In the genomic region with DNA sequence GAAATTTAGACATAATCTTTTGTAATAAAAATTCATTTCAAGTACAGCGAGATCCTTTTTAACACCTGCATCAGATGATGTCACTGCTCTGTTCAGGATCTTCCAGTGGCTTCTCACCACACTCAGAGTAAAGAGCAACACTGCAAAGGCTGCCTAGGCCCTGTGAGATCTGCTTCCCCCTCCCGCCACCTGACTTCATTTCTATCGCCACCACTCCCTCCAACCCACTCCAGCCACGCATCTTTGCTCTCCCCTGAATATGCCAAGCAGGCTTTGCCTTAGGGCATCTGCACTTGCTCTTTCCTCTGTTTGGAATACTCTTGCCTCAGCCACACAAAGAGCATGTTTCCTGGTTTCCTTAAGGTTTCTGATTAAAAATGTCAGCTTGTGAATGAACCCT, we compare ENCODE assay signal across 9 cellular contexts. TPM values are rescaled to one million over a fixed set of nuclear protein-coding genes. Genes with fewer than 3 reads are reported as not detected.
DNase-seq lines count a peak whose midpoint lies in the region; ATAC-seq lines count a peak whose summit lies in the region.
"Had no signal": no experiment of that assay in that cellular context is flagged by ENCODE, and none has a peak within 500 bp of the region (broad histone marks: within the 10 kb centered on the region; RNA-seq: fewer than 3 reads in every experiment).

No MANE protein-coding gene starts in this region.

- H3K4me3 Mint-ChIP-seq in T-helper 17 cell, result peak overlapping the region; percentile 13

- no peaks in the 10 kb centered on the region for H3K9me3 ChIP-seq in T-helper 17 cell (ENCODE audit: control insufficient read depth, low read length, poor library complexity, severe bottlenecking)
- H3K9me3 ChIP-seq in skeletal muscle satellite cell (replicated peaks; ENCODE audit: low read length), result no peaks in the 10 kb centered on the region

- H3K4me1 Mint-ChIP-seq in T-helper 17 cell, result peaks cover 48% of the 10 kb centered on the region

- H3K4me2 ChIP-seq in skeletal muscle satellite cell (ENCODE audit: low read length), result peak overlapping the region; percentile 12

- DNase-seq in T-helper 17 cell (no peak), glomerular visceral epithelial cell (ENCODE audit: extremely low spot score) (peak; percentile 41), NCI-H82 treated with DMSO at 0.1 percent for 48 hours (lab: John Stamatoyannopoulos, UW; ENCODE audit: unreplicated experiment) (no peak), NCI-H1930 (lab: John Stamatoyannopoulos, UW) (no peak)
- DNase-seq in stimulated activated CD4-positive, alpha-beta T cell treated with anti-CD3 and anti-CD28 coated beads, Interleukin-12 subunit alpha, Interleukin-12 subunit beta, amount 100 ng/mL, for 4 hours, result no peak
- DNase-seq: activated T-cell treated with anti-CD3 and anti-CD28 coated beads, Interleukin-2, amount 50 U/mL, for 1 hour had no signal

- H3K27me3 ChIP-seq in skeletal muscle satellite cell (ENCODE audit: control insufficient read depth, insufficient read depth, low read length), result no peaks in the 10 kb centered on the region

- H3K27me3 Mint-ChIP-seq in T-helper 17 cell, result no peaks in the 10 kb centered on the region

- no peak overlapping the region for H3K4me3 ChIP-seq in skeletal muscle satellite cell (ENCODE audit: low read length)

- H3K9ac ChIP-seq in skeletal muscle satellite cell (ENCODE audit: low read depth, low read length), result no peak overlapping the region

- H3K4me1 ChIP-seq in skeletal muscle satellite cell (ENCODE audit: control insufficient read depth, insufficient read depth, low read length), result peaks cover 58% of the 10 kb centered on the region

- H3K36me3 ChIP-seq in skeletal muscle satellite cell (ENCODE audit: insufficient read depth, low read length), result no peaks in the 10 kb centered on the region

- H3K36me3 Mint-ChIP-seq in T-helper 17 cell (ENCODE audit: low read depth), result peaks cover 16% of the 10 kb centered on the region

- ATAC-seq in GM19452 (IDR thresholded peaks at IDR 0.05; ENCODE audit: unreplicated experiment) (peak; percentile 33), T-helper 17 cell (peak; percentile 27), HG03196 (IDR thresholded peaks at IDR 0.05; ENCODE audit: unreplicated experiment) (no peak)

- H3K27ac Mint-ChIP-seq in T-helper 17 cell, result peak overlapping the region; percentile 53

RNA-seq across cellular contexts. Expression of a gene that starts 58.3 kb away (rescaled TPM):
- 10 to 100 TPM; 36.1 to 40.2 TPM for total RNA-seq in T-helper 17 cell
- total RNA-seq in skeletal muscle satellite cell (2012; rRNA removed), result 28.6 and 29.7 TPM in 2 replicates
